In genomic region chr13:45928196-45928595, GRCh38 we compare ENCODE assay signal across 20 cellular contexts.
DNase-seq lines count a peak whose midpoint lies in the region; ATAC-seq, FAIRE-seq and TF ChIP-seq lines count a peak whose summit lies in the region.
"Had no signal": no experiment of that assay in that cellular context is flagged by ENCODE, and none has a peak within 500 bp of the region (broad histone marks: within the 10 kb centered on the region; RNA-seq: fewer than 3 reads in every experiment).

No MANE protein-coding gene starts in this region.

- TF ChIP-seq RAD21 in H1 (IDR thresholded peaks at IDR 0.05 in 1 of 2, conservative IDR thresholded peaks at IDR 0.05 in 1 of 2; ENCODE audit: low read depth in 2 of 2, low read length in 2 of 2): no peak

- H3K4me2 ChIP-seq in mammary epithelial cell (ENCODE audit: insufficient read depth, low read depth, low read length) (no peak overlapping the region), H1 (ENCODE audit: insufficient read depth in 1 of 2, low read depth in 2 of 2, low read length in 2 of 2) (no peak overlapping the region)

- H3K79me2 ChIP-seq in mammary epithelial cell (ENCODE audit: insufficient read depth, low read length) (no peaks in the 10 kb centered on the region), H1 (ENCODE audit: control insufficient read depth in 1 of 2, insufficient read depth in 2 of 2, low read length in 2 of 2) (no peaks in the 10 kb centered on the region)

- H2AK5ac ChIP-seq in H1 (ENCODE audit: low read depth, low read length): no peak overlapping the region

- TF ChIP-seq CTCF in MCF 10A (IDR thresholded peaks at IDR 0.05; ENCODE audit: unreplicated experiment) (no peak), mammary epithelial cell (conservative IDR thresholded peaks at IDR 0.05 in 1 of 2, IDR thresholded peaks at IDR 0.05 in 1 of 2; ENCODE audit: extremely low read depth in 1 of 2, insufficient read depth in 1 of 2, low read depth in 1 of 2, low read length in 2 of 2) (no peak), H1 (IDR thresholded peaks at IDR 0.05; ENCODE audit: control extremely low read depth in 1 of 3, insufficient read depth in 1 of 3, low read depth in 1 of 3, low read length in 3 of 3) (no peak)

- no peak for ATAC-seq in HG03095 (IDR thresholded peaks at IDR 0.05; ENCODE audit: unreplicated experiment)
- ATAC-seq: HCT116 had no signal

- POLR2A ChIA-PET in MCF 10A (lab: Yijun Ruan, JAX): interaction anchor here (0.9 kb wide), 1 partner anchor 15 kb away, joined by 3 read pairs; no protein-coding TSS in a partner anchor
- POLR2A ChIA-PET in H1 (lab: Charles Lee; ENCODE audit: partially characterized antibody): no interaction called here

- H3K56ac ChIP-seq in H1 (replicated peaks; ENCODE audit: insufficient read length, low read depth, low read length): no peak overlapping the region

- H3K4ac ChIP-seq in H1 (replicated peaks; ENCODE audit: insufficient read length, low read depth, low read length): no peak overlapping the region

- H3K27me3 Mint-ChIP-seq in MCF 10A (ENCODE audit: insufficient read depth, unreplicated experiment): peaks cover 46% of the 10 kb centered on the region

- H3K79me1 ChIP-seq in H1 (ENCODE audit: low read depth, low read length): no peaks in the 10 kb centered on the region

- H3K23ac ChIP-seq in H1 (ENCODE audit: insufficient read length): no peak overlapping the region

- no peak for TF ChIP-seq POLR2A in H1 (IDR thresholded peaks at IDR 0.05; ENCODE audit: control extremely low read depth in 1 of 2, low read depth in 2 of 2, low read length in 2 of 2)

- dilution Hi-C loops in mammary epithelial cell (cut with HindIII; ENCODE audit: low sequenced_read_pairs): no loop called here

- no peak overlapping the region for H2BK15ac ChIP-seq in H1 (ENCODE audit: low read length)

- H4K20me1 ChIP-seq in mammary epithelial cell (ENCODE audit: insufficient read depth, low read length) (no peaks in the 10 kb centered on the region), H1 (replicated peaks in 1 of 2; ENCODE audit: control insufficient read depth in 1 of 2, insufficient read depth in 2 of 2, low read length in 2 of 2) (no peaks in the 10 kb centered on the region)

- in situ Hi-C loops in mammary epithelial cell (cut with MboI; ENCODE audit: low sequenced_read_pairs in 2 of 2): no loop called here

- no peak overlapping the region for H3K14ac ChIP-seq in H1 (ENCODE audit: insufficient read length)

- no peak overlapping the region for H3K18ac ChIP-seq in H1 (ENCODE audit: extremely low read depth, low read length)

- H3K27ac Mint-ChIP-seq in MCF 10A (ENCODE audit: low read depth, unreplicated experiment): no peak overlapping the region
- H3K27ac Mint-ChIP-seq: CD4-positive, CD25-positive, alpha-beta regulatory T cell; HFFc6 had no signal

- no peak for TF ChIP-seq EP300 in H1 (IDR thresholded peaks at IDR 0.05; ENCODE audit: borderline replicate concordance in 1 of 2, low read depth in 2 of 2, low read length in 2 of 2)

- peak; percentile 51 for DNase-seq in MCF 10A (ENCODE audit: unreplicated experiment)
- DNase-seq in mammary epithelial cell: no peak
- no peak for DNase-seq in H1 (ENCODE audit: low read depth in 1 of 2, low spot score in 2 of 2)
- DNase-seq in left kidney (ENCODE audit: low read depth, low spot score): peak; percentile 37
- DNase-seq in nucleus accumbens (lab: John Stamatoyannopoulos, UW): no peak
- no peak for DNase-seq in SW 1271 (lab: John Stamatoyannopoulos, UW)
- DNase-seq: BE2C; C1 segment of cervical spinal cord; Caco-2; CD4-positive, CD25-positive, alpha-beta regulatory T cell; GM23248; H7; HFFc6 had no signal

- H3K9me3 ChIP-seq in mammary epithelial cell (replicated peaks; ENCODE audit: insufficient read depth, low read length): no peaks in the 10 kb centered on the region
- H3K9me3 ChIP-seq in H1 (ENCODE audit: insufficient read depth in 2 of 2, low read depth in 1 of 2, low read length in 1 of 2): no peaks in the 10 kb centered on the region
- H3K9me3 ChIP-seq: BE2C, Caco-2 had no signal

- no peak overlapping the region for H4K8ac ChIP-seq in H1 (ENCODE audit: extremely low read depth, insufficient read depth, low read length)

- no peak overlapping the region for H3K27ac ChIP-seq in mammary epithelial cell (ENCODE audit: insufficient read depth, low read depth, low read length)
- H3K27ac ChIP-seq in H1 (ENCODE audit: low read depth, low read length): no peak overlapping the region
- H3K27ac ChIP-seq: GM23248 had no signal

- H3K36me3 ChIP-seq in mammary epithelial cell (ENCODE audit: insufficient read depth, low read length) (no peaks in the 10 kb centered on the region), H1 (ENCODE audit: control insufficient read depth in 2 of 4, insufficient read depth in 4 of 4, low read length in 3 of 4) (no peaks in the 10 kb centered on the region)
- H3K36me3 ChIP-seq: BE2C had no signal

- H2BK5ac ChIP-seq in H1 (ENCODE audit: low read depth, low read length): no peak overlapping the region; the same call in 1 of the 2 replicates

- no peak overlapping the region for H2AFZ ChIP-seq in mammary epithelial cell (ENCODE audit: low read depth, low read length)
- peak overlapping the region; percentile 41; the same call in 1 of the 2 replicates for H2AFZ ChIP-seq in H1 (ENCODE audit: low read length)
- H2AFZ ChIP-seq: GM23248 had no signal

- H3K4me1 Mint-ChIP-seq in MCF 10A (ENCODE audit: insufficient read depth, unreplicated experiment): peaks cover 6% of the 10 kb centered on the region
- H3K4me1 Mint-ChIP-seq: CD4-positive, CD25-positive, alpha-beta regulatory T cell had no signal

- CTCF ChIA-PET in MCF 10A (lab: Yijun Ruan, JAX) (interaction anchor here (0.5 to 3.6 kb wide), 6 partner anchors 23 to 869 kb away, joined by 3 to 20 read pairs (median 3); partner anchors contain the start of gene ESD), mammary epithelial cell (lab: Charles Lee; ENCODE audit: low non-redundant PET) (no interaction called here), H1 (lab: Charles Lee; ENCODE audit: partially characterized antibody) (interaction anchor here (1.5 to 2.2 kb wide), 2 partner anchors 10 to 18 kb away, joined by 3 to 6 read pairs; no protein-coding TSS in a partner anchor)

- no peak overlapping the region for H4K5ac ChIP-seq in H1 (ENCODE audit: insufficient read length, low read depth, low read length)

- no peaks in the 10 kb centered on the region for H3K36me3 Mint-ChIP-seq in MCF 10A (ENCODE audit: insufficient read depth, unreplicated experiment)
- H3K36me3 Mint-ChIP-seq: CD4-positive, CD25-positive, alpha-beta regulatory T cell; IgD-negative memory B cell had no signal

- no peak overlapping the region for H3K9ac ChIP-seq in mammary epithelial cell (ENCODE audit: insufficient read depth, low read length)
- no peak overlapping the region for H3K9ac ChIP-seq in H1 (replicated peaks in 1 of 4; ENCODE audit: extremely low read depth in 1 of 4, low read depth in 3 of 4, low read length in 3 of 4)
- H3K9ac ChIP-seq: GM23248 had no signal

- WGBS in mammary epithelial cell (ENCODE audit: low coverage, missing lambda C conversion rate): 87% methylated on average over 5 of the region's 5 CpGs
- 88% methylated on average over 5 of the region's 5 CpGs; no CpG with 5 or more reads in 1 of the 2 experiments for WGBS in H1 (ENCODE audit: extremely low coverage in 1 of 2, insufficient coverage in 1 of 2, insufficient read length in 1 of 2, insufficient replicate concordance in 2 of 2, low coverage in 1 of 2, low lambda C conversion rate in 2 of 2, missing lambda C conversion rate in 1 of 2), 2 experiments

- H2BK20ac ChIP-seq in H1 (ENCODE audit: low read length): no peak overlapping the region

- no peaks in the 10 kb centered on the region for H3K9me3 Mint-ChIP-seq in MCF 10A (ENCODE audit: unreplicated experiment)
- H3K9me3 Mint-ChIP-seq: CD4-positive, CD25-positive, alpha-beta regulatory T cell; HFFc6 had no signal

- no peak overlapping the region for H2BK12ac ChIP-seq in H1 (ENCODE audit: low read depth, low read length)

- H2BK120ac ChIP-seq in H1 (replicated peaks; ENCODE audit: low read depth, low read length): no peak overlapping the region

- no peak overlapping the region for H3K4me3 ChIP-seq in mammary epithelial cell (replicated peaks in 1 of 3; ENCODE audit: insufficient read depth in 1 of 3, low read depth in 2 of 3, low read length in 3 of 3)
- H3K4me3 ChIP-seq in H1 (ENCODE audit: extremely low read depth in 1 of 4, insufficient read depth in 2 of 4, low read depth in 3 of 4, low read length in 4 of 4): no peak overlapping the region
- H3K4me3 ChIP-seq: GM23248 had no signal

- FAIRE-seq in H1 (lab: Jason Lieb, UNC): no peak
- FAIRE-seq: D721Med, G401.6, GM12891, HTR-8/SVneo had no signal

- no peak overlapping the region for H3K4me3 Mint-ChIP-seq in MCF 10A (ENCODE audit: unreplicated experiment)
- H3K4me3 Mint-ChIP-seq: CD4-positive, CD25-positive, alpha-beta regulatory T cell; HFFc6; IgD-negative memory B cell had no signal

- H3K23me2 ChIP-seq in H1 (ENCODE audit: low read depth, low read length): no peaks in the 10 kb centered on the region; the same call in 1 of the 2 replicates

- H4K91ac ChIP-seq in H1 (replicated peaks; ENCODE audit: insufficient read length, low read length): no peak overlapping the region

- H3K27me3 ChIP-seq in mammary epithelial cell (ENCODE audit: insufficient read depth, low read length) (peaks cover 2% of the 10 kb centered on the region), H1 (replicated peaks in 1 of 4; ENCODE audit: control insufficient read depth in 3 of 4, extremely low read depth in 1 of 4, insufficient read depth in 3 of 4, low read length in 3 of 4) (no peaks in the 10 kb centered on the region)
- H3K27me3 ChIP-seq: BE2C had no signal

- H3K4me1 ChIP-seq in mammary epithelial cell (ENCODE audit: insufficient read depth, low read length) (no peaks in the 10 kb centered on the region), H1 (replicated peaks in 1 of 4; ENCODE audit: control insufficient read depth in 3 of 4, insufficient read depth in 4 of 4, low read length in 3 of 4) (peaks cover 0 to 3% (median 1%) of the 10 kb centered on the region in 4 experiments; a peak in 1 of 7 replicates)
- H3K4me1 ChIP-seq: BE2C, Caco-2 had no signal

- intact Hi-C loops in MCF 10A (cut with micrococcal nuclease): loop anchor here (2.0 to 10.0 kb wide), 3 partner anchors 121 to 387 kb away; no protein-coding TSS in a partner anchor
- intact Hi-C loops in mammary epithelial cell (cut with micrococcal nuclease): loop anchor here (10.0 kb wide), 1 partner anchor 197 kb away; no protein-coding TSS in a partner anchor

- BruUV-seq in MCF 10A (replicated peaks; lab: Mats Ljungman, UMichigan): no TSS peak
- BruUV-seq in mammary epithelial cell (replicated peaks; lab: Mats Ljungman, UMichigan): no TSS peak

TF ChIP-seq in H1, 55 proteins besides CTCF, POLR2A, EP300 and RAD21 (continues in another document):
- TF ChIP-seq YY1 (IDR thresholded peaks at IDR 0.05; ENCODE audit: low read depth, low read length): no peak
- no peak for TF ChIP-seq KDM5A (IDR thresholded peaks at IDR 0.05; ENCODE audit: low read length)
- TF ChIP-seq NANOG (IDR thresholded peaks at IDR 0.05; ENCODE audit: insufficient read depth, low read depth, low read length, poor library complexity, severe bottlenecking): no peak
- TF ChIP-seq RBBP5 (IDR thresholded peaks at IDR 0.05; ENCODE audit: borderline replicate concordance, low read depth, low read length): no peak
- TF ChIP-seq ZNF274 (IDR thresholded peaks at IDR 0.05; ENCODE audit: borderline replicate concordance, extremely low read depth, low read length): no peak
- TF ChIP-seq FOSL1 (IDR thresholded peaks at IDR 0.05; ENCODE audit: insufficient read depth, low read depth, low read length): no peak

Comparison
In these comparisons a context has a peak if more than half of its experiments do, and no peak if none do; other contexts are left out.
1. DNase-seq: peak in MCF 10A (single experiment) and left kidney (single experiment); none in mammary epithelial cell (single experiment), H1 (0 of 2), nucleus accumbens (0 of 56) and SW 1271 (0 of 2).